13 cellular contexts compared by ENCODE assay signal in the genomic region with DNA sequence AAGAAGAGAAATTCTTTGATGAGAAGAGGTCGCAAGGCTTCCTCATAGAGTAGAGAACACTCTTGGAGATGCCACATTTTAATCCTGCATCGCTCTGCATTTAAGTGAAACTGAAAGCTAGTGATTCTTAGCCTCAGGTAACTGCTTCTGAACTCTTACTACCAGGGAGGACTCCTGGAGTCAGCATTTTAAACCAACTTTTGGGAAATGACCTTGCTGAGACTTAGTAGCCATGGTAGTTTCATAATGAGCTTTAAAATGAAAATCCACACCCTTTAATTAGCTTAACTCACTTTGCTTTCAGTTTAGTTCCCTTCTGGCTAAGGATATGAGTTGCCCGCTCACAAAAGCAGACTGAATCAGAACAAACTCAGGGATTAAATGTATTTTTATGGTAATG.
DNase-seq lines count a peak whose midpoint lies in the region; ATAC-seq and TF ChIP-seq lines count a peak whose summit lies in the region.
"Had no signal": no experiment of that assay in that cellular context is flagged by ENCODE, and none has a peak within 500 bp of the region (broad histone marks: within the 10 kb centered on the region; RNA-seq: fewer than 3 reads in every experiment).

No MANE protein-coding gene starts in this region.

- WGBS in esophagus squamous epithelium, 2 donors = 43 to 52% methylated on average over 3 of the region's 3 CpGs

- no peaks in the 10 kb centered on the region for H3K27me3 Mint-ChIP-seq in activated naive CD4-positive, alpha-beta T cell treated with anti-CD3 and anti-CD28 coated beads, Interleukin-2, amount 50 U/mL, for 24 hours

- H3K4me1 Mint-ChIP-seq in activated naive CD4-positive, alpha-beta T cell treated with anti-CD3 and anti-CD28 coated beads, Interleukin-2, amount 50 U/mL, for 24 hours = peaks cover 30% of the 10 kb centered on the region

- TF ChIP-seq POLR2A in esophagus squamous epithelium (IDR thresholded peaks at IDR 0.05) = no peak

- H3K9me3 ChIP-seq in esophagus squamous epithelium = no peaks in the 10 kb centered on the region
- no peaks in the 10 kb centered on the region for H3K9me3 ChIP-seq in upper lobe of right lung

- intact Hi-C loops in esophagus squamous epithelium (cut with DNase I) (no loop called here), upper lobe of right lung (cut with DNase I) (no loop called here)

- peaks cover 7% of the 10 kb centered on the region for H3K36me3 Mint-ChIP-seq in activated naive CD4-positive, alpha-beta T cell treated with anti-CD3 and anti-CD28 coated beads, Interleukin-2, amount 50 U/mL, for 24 hours

- H3K4me1 ChIP-seq in esophagus squamous epithelium (peaks cover 0 to 37% (median 11%) of the 10 kb centered on the region in 3 donors), upper lobe of right lung (no peaks in the 10 kb centered on the region)

- peak overlapping the region in 1 of 4 donors; percentile 44 for H3K4me3 ChIP-seq in esophagus squamous epithelium
- no peak overlapping the region for H3K4me3 ChIP-seq in upper lobe of right lung

- H3K27ac Mint-ChIP-seq in activated naive CD4-positive, alpha-beta T cell treated with anti-CD3 and anti-CD28 coated beads, Interleukin-2, amount 50 U/mL, for 24 hours = peak overlapping the region; percentile 88

- ATAC-seq in upper lobe of right lung (peak; percentile 28), HG03439 (IDR thresholded peaks at IDR 0.05; ENCODE audit: unreplicated experiment) (no peak), HG03097 (IDR thresholded peaks at IDR 0.05; ENCODE audit: low FRiP score, unreplicated experiment) (no peak)

- H3K4me3 Mint-ChIP-seq in activated naive CD4-positive, alpha-beta T cell treated with anti-CD3 and anti-CD28 coated beads, Interleukin-2, amount 50 U/mL, for 24 hours = peak overlapping the region; percentile 75

- H3K27me3 ChIP-seq in esophagus squamous epithelium (no peaks in the 10 kb centered on the region), upper lobe of right lung (no peaks in the 10 kb centered on the region)

- peak overlapping the region; percentile 7 to 66 (median 32) for H3K27ac ChIP-seq in esophagus squamous epithelium
- no peak overlapping the region for H3K27ac ChIP-seq in upper lobe of right lung
- H3K27ac ChIP-seq: VCaP had no signal

- no peaks in the 10 kb centered on the region for H3K9me3 Mint-ChIP-seq in activated naive CD4-positive, alpha-beta T cell treated with anti-CD3 and anti-CD28 coated beads, Interleukin-2, amount 50 U/mL, for 24 hours

- TF ChIP-seq CTCF in esophagus squamous epithelium (IDR thresholded peaks at IDR 0.05) (no peak), upper lobe of right lung (IDR thresholded peaks at IDR 0.05) (no peak), GM10266 (IDR thresholded peaks at IDR 0.05; ENCODE audit: control insufficient read depth, insufficient read depth, low read depth, missing control alignments) (no peak)

- DNase-seq in activated naive CD4-positive, alpha-beta T cell treated with Interleukin-2 at 50 U/mL for 16 hours = no peak
- peak; percentile 84 for DNase-seq in RPMI8226
- no peak for DNase-seq in esophagus squamous epithelium (lab: John Stamatoyannopoulos, UW)
- no peak for DNase-seq in upper lobe of right lung
- DNase-seq in GM10266 (ENCODE audit: extremely low spot score) = no peak
- DNase-seq: foreskin fibroblast; MV-4-11; NCI-H774; stimulated activated naive CD4-positive, alpha-beta T cell treated with Interleukin-2 at 50 U/mL for 16 hours had no signal

- H3K36me3 ChIP-seq in esophagus squamous epithelium (no peaks in the 10 kb centered on the region), upper lobe of right lung (no peaks in the 10 kb centered on the region)
